In the genomic region with DNA sequence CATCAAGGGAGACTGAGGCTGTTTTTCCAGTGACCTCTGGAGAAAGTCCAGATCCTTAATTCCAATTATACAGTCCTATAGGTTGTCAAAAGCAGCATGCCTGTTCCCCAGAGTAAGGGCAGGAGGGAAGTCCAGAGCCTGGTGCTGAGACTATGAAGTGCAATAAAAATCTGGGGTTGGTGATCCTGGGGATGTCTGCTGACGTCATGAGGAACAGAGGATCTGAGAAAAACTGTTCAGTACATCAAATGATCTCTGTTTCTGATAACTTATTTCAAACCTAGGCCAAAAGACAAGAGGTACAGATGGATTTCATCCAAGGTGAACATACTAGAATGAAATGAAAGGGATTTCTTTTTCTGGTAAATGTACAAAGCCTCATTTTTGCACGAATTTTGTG, we compare ENCODE assay signal across 40 cellular contexts. TPM values are rescaled to one million over a fixed set of nuclear protein-coding genes. Genes with fewer than 3 reads are reported as not detected.
"Had no signal": no experiment of that assay in that cellular context is flagged by ENCODE, and none has a peak within 500 bp of the region (broad histone marks: within the 10 kb centered on the region; RNA-seq: fewer than 3 reads in every experiment).

No MANE protein-coding gene starts in this region.

- H3K4me3 ChIP-seq: adrenal gland, ascending aorta, body of pancreas, breast epithelium, cardiac muscle cell had no signal

- H3K9me3 ChIP-seq: adrenal gland, ascending aorta, body of pancreas, breast epithelium had no signal

- ATAC-seq: activated naive CD4-positive, alpha-beta T cell treated with anti-CD3 and anti-CD28 coated beads, Interleukin-2, amount 50 U/mL, for 72 hours; activated naive CD8-positive, alpha-beta T cell treated with anti-CD3 and anti-CD28 coated beads, Interleukin-2, amount 50 U/mL, for 24 hours; activated T-cell treated with anti-CD3 and anti-CD28 coated beads, Interleukin-2, amount 50 U/mL, for 4 hours; activated T-cell treated with anti-CD3 and anti-CD28 coated beads, Interleukin-2, amount 50 U/mL, for 72 hours; activated T-helper 17 cell treated with anti-CD3 and anti-CD28 coated beads, Interleukin-2, amount 50 U/mL, for 72 hours; body of pancreas had no signal

- H3K27me3 ChIP-seq: adrenal gland, ascending aorta, body of pancreas, brain microvascular endothelial cell, breast epithelium, cardiac muscle cell had no signal

- H3K27ac ChIP-seq: adrenal gland, ascending aorta, body of pancreas, brain microvascular endothelial cell, breast epithelium, cardiac muscle cell had no signal

- H3K36me3 ChIP-seq: adrenal gland, ascending aorta, brain microvascular endothelial cell, breast epithelium, cardiac muscle cell had no signal

- DNase-seq: activated effector memory CD4-positive, alpha-beta T cell treated with anti-CD3 and anti-CD28 coated beads, Interleukin-2, amount 50 U/mL, for 16 hours; activated effector memory CD4-positive, alpha-beta T cell treated with Interleukin-2 at 50 U/mL for 16 hours; activated gamma-delta T cell; activated gamma-delta T cell treated with Interleukin-2 at 50 U/mL for 16 hours; activated naive CD4-positive, alpha-beta T cell; activated naive CD4-positive, alpha-beta T cell treated with anti-CD3 and anti-CD28 coated beads for 36 hours; activated naive CD4-positive, alpha-beta T cell treated with anti-CD3 and anti-CD28 coated beads, Interleukin-2, amount 10 ng/mL, durations not matched to agents 7 days and 5 days; activated naive CD4-positive, alpha-beta T cell treated with anti-CD3 and anti-CD28 coated beads, Interleukin-2, amount 50 U/mL, for 16 hours; activated naive CD4-positive, alpha-beta T cell treated with Interleukin-2 at 50 U/mL for 16 hours; activated naive CD8-positive, alpha-beta T cell treated with anti-CD3 and anti-CD28 coated beads for 36 hours; activated naive CD8-positive, alpha-beta T cell treated with anti-CD3 and anti-CD28 coated beads, Interleukin-2, amount 10 ng/mL, durations not matched to agents 7 days and 5 days; activated naive CD8-positive, alpha-beta T cell treated with anti-CD3 and anti-CD28 coated beads, Interleukin-2, amount 50 U/mL, for 24 hours; activated T-cell treated with anti-CD3 and anti-CD28 coated beads, Interleukin-2, amount 50 U/mL, for 1 hour; activated T-cell treated with anti-CD3 and anti-CD28 coated beads, Interleukin-2, amount 50 U/mL, for 24 hours; activated T-cell treated with anti-CD3 and anti-CD28 coated beads, Interleukin-2, amount 50 U/mL, for 4 hours; activated T-cell treated with anti-CD3 and anti-CD28 coated beads, Interleukin-2, amount 50 U/mL, for 48 hours; activated T-cell treated with anti-CD3 and anti-CD28 coated beads, Interleukin-2, amount 50 U/mL, for 72 hours; adrenal gland; amniotic stem cell; amygdala; anterior cingulate cortex; aorta; body of pancreas; brain microvascular endothelial cell; caudate nucleus; central memory CD4-positive, alpha-beta T cell; cerebellar nuclear complex had no signal

- H3K4me1 ChIP-seq: adrenal gland, ascending aorta, body of pancreas, breast epithelium had no signal

- FAIRE-seq: astrocyte, bronchial epithelial cell had no signal

RNA-seq across cellular contexts. Expression of gene OR5W2, which starts 12.1 kb away (rescaled TPM):
- total RNA-seq: activated naive CD4-positive, alpha-beta T cell treated with anti-CD3 and anti-CD28 coated beads for 36 hours; activated naive CD4-positive, alpha-beta T cell treated with anti-CD3 and anti-CD28 coated beads, Interleukin-2, amount 50 U/mL, for 72 hours; activated naive CD8-positive, alpha-beta T cell treated with anti-CD3 and anti-CD28 coated beads for 36 hours; activated naive CD8-positive, alpha-beta T cell treated with anti-CD3 and anti-CD28 coated beads, Interleukin-2, amount 10 ng/mL, durations not matched to agents 7 days and 5 days; activated T-cell treated with anti-CD3 and anti-CD28 coated beads, Interleukin-2, amount 50 U/mL, for 4 hours; activated T-cell treated with anti-CD3 and anti-CD28 coated beads, Interleukin-2, amount 50 U/mL, for 72 hours; activated T-helper 1 cell treated with anti-CD3 and anti-CD28 coated beads, Interleukin-12 subunit alpha, Interleukin-12 subunit beta, Interleukin-2, Interleukin-4 antibody, amounts not matched to agents 30 ng/mL and 10 ng/mL and 1 ng/mL, durations not matched to agents 14 hours and 24 hours and 36 hours; activated T-helper 17 cell treated with anti-CD3 and anti-CD28 coated beads, Interleukin-2, amount 50 U/mL, for 72 hours; activated T-helper 2 cell treated with anti-CD3 and anti-CD28 coated beads, Interferon-gamma antibody, Interleukin-2, Interleukin-4, amounts not matched to agents 10 μg/mL and 5 μg/mL and 100 μg/mL, durations not matched to agents 14 hours and 24 hours and 36 hours; adrenal gland; aorta; ascending aorta; astrocyte; body of pancreas; breast epithelium; bronchial epithelial cell; cardiac muscle cell; cardiac septum; cerebellum; chondrocyte had no signal
- polyA plus RNA-seq: adipose tissue, adrenal gland, aorta, cardiac muscle cell had no signal

RNA-seq across cellular contexts. Expression of gene TRIM51, which starts 19.2 kb away (rescaled TPM):
- total RNA-seq: activated naive CD4-positive, alpha-beta T cell treated with anti-CD3 and anti-CD28 coated beads for 36 hours; activated naive CD4-positive, alpha-beta T cell treated with anti-CD3 and anti-CD28 coated beads, Interleukin-2, amount 50 U/mL, for 72 hours; activated naive CD8-positive, alpha-beta T cell treated with anti-CD3 and anti-CD28 coated beads for 36 hours; activated naive CD8-positive, alpha-beta T cell treated with anti-CD3 and anti-CD28 coated beads, Interleukin-2, amount 10 ng/mL, durations not matched to agents 7 days and 5 days; activated T-cell treated with anti-CD3 and anti-CD28 coated beads, Interleukin-2, amount 50 U/mL, for 4 hours; activated T-cell treated with anti-CD3 and anti-CD28 coated beads, Interleukin-2, amount 50 U/mL, for 72 hours; activated T-helper 1 cell treated with anti-CD3 and anti-CD28 coated beads, Interleukin-12 subunit alpha, Interleukin-12 subunit beta, Interleukin-2, Interleukin-4 antibody, amounts not matched to agents 30 ng/mL and 10 ng/mL and 1 ng/mL, durations not matched to agents 14 hours and 24 hours and 36 hours; activated T-helper 17 cell treated with anti-CD3 and anti-CD28 coated beads, Interleukin-2, amount 50 U/mL, for 72 hours; activated T-helper 2 cell treated with anti-CD3 and anti-CD28 coated beads, Interferon-gamma antibody, Interleukin-2, Interleukin-4, amounts not matched to agents 10 μg/mL and 5 μg/mL and 100 μg/mL, durations not matched to agents 14 hours and 24 hours and 36 hours; adrenal gland; aorta; ascending aorta; astrocyte; body of pancreas; breast epithelium; bronchial epithelial cell; cardiac muscle cell; cardiac septum; cerebellum; chondrocyte had no signal
- polyA plus RNA-seq: adipose tissue, adrenal gland, aorta, cardiac muscle cell had no signal

RNA-seq across cellular contexts. Expression of gene OR5I1, which starts 33.9 kb away (rescaled TPM):
- total RNA-seq: activated naive CD4-positive, alpha-beta T cell treated with anti-CD3 and anti-CD28 coated beads for 36 hours; activated naive CD4-positive, alpha-beta T cell treated with anti-CD3 and anti-CD28 coated beads, Interleukin-2, amount 50 U/mL, for 72 hours; activated naive CD8-positive, alpha-beta T cell treated with anti-CD3 and anti-CD28 coated beads for 36 hours; activated naive CD8-positive, alpha-beta T cell treated with anti-CD3 and anti-CD28 coated beads, Interleukin-2, amount 10 ng/mL, durations not matched to agents 7 days and 5 days; activated T-cell treated with anti-CD3 and anti-CD28 coated beads, Interleukin-2, amount 50 U/mL, for 4 hours; activated T-cell treated with anti-CD3 and anti-CD28 coated beads, Interleukin-2, amount 50 U/mL, for 72 hours; activated T-helper 1 cell treated with anti-CD3 and anti-CD28 coated beads, Interleukin-12 subunit alpha, Interleukin-12 subunit beta, Interleukin-2, Interleukin-4 antibody, amounts not matched to agents 30 ng/mL and 10 ng/mL and 1 ng/mL, durations not matched to agents 14 hours and 24 hours and 36 hours; activated T-helper 17 cell treated with anti-CD3 and anti-CD28 coated beads, Interleukin-2, amount 50 U/mL, for 72 hours; activated T-helper 2 cell treated with anti-CD3 and anti-CD28 coated beads, Interferon-gamma antibody, Interleukin-2, Interleukin-4, amounts not matched to agents 10 μg/mL and 5 μg/mL and 100 μg/mL, durations not matched to agents 14 hours and 24 hours and 36 hours; adrenal gland; aorta; ascending aorta; astrocyte; body of pancreas; breast epithelium; bronchial epithelial cell; cardiac muscle cell; cardiac septum; cerebellum; chondrocyte had no signal
- polyA plus RNA-seq: adipose tissue, adrenal gland, aorta, cardiac muscle cell had no signal
